25 cellular contexts compared by ENCODE assay signal in genomic region chr16:20995711-20996110, GRCh38.
"Had no signal": no experiment of that assay in that cellular context is flagged by ENCODE, and none has a peak within 500 bp of the region (broad histone marks: within the 10 kb centered on the region; RNA-seq: fewer than 3 reads in every experiment).

No MANE protein-coding gene starts in this region.

- H3K4me1 ChIP-seq: adrenal gland had no signal

- H3K4me3 ChIP-seq: adrenal gland, PC-9, SK-N-MC had no signal

- H3K36me3 Mint-ChIP-seq: T-cell had no signal

- H3K4me3 Mint-ChIP-seq: activated CD8-positive, alpha-beta T cell treated with anti-CD3 and anti-CD28 coated beads for 36 hours; activated naive CD8-positive, alpha-beta T cell treated with anti-CD3 and anti-CD28 coated beads, Interleukin-2, amount 10 ng/mL, durations not matched to agents 7 days and 5 days; activated T-cell treated with anti-CD3 and anti-CD28 coated beads, Interleukin-2, amount 50 U/mL, for 72 hours; T-cell had no signal

- H3K4me1 Mint-ChIP-seq: activated naive CD8-positive, alpha-beta T cell treated with anti-CD3 and anti-CD28 coated beads, Interleukin-2, amount 10 ng/mL, durations not matched to agents 7 days and 5 days; T-cell had no signal

- H3K27ac ChIP-seq: adrenal gland, PC-9, SK-N-MC, VCaP had no signal

- H3K27me3 ChIP-seq: adrenal gland had no signal

- H3K36me3 ChIP-seq: adrenal gland had no signal

- H3K9me3 Mint-ChIP-seq: activated CD8-positive, alpha-beta T cell treated with anti-CD3 and anti-CD28 coated beads for 36 hours; activated naive CD8-positive, alpha-beta T cell treated with anti-CD3 and anti-CD28 coated beads, Interleukin-2, amount 10 ng/mL, durations not matched to agents 7 days and 5 days; activated T-cell treated with anti-CD3 and anti-CD28 coated beads, Interleukin-2, amount 50 U/mL, for 72 hours; activated T-helper 2 cell treated with anti-CD3 and anti-CD28 coated beads, Interferon-gamma antibody, Interleukin-2, Interleukin-4, amounts not matched to agents 10 μg/mL and 5 μg/mL and 100 μg/mL, durations not matched to agents 14 hours and 24 hours and 36 hours; T-cell had no signal

- H2AFZ ChIP-seq: PC-9 had no signal

- H3K4me2 ChIP-seq: PC-9 had no signal

- ATAC-seq: activated CD8-positive, alpha-beta T cell treated with anti-CD3 and anti-CD28 coated beads for 36 hours; activated T-cell treated with anti-CD3 and anti-CD28 coated beads, Interleukin-2, amount 50 U/mL, for 72 hours; T-cell had no signal

- H3K9me3 ChIP-seq: adrenal gland had no signal

- H3K27ac Mint-ChIP-seq: activated CD8-positive, alpha-beta T cell treated with anti-CD3 and anti-CD28 coated beads for 36 hours; activated naive CD8-positive, alpha-beta T cell treated with anti-CD3 and anti-CD28 coated beads, Interleukin-2, amount 10 ng/mL, durations not matched to agents 7 days and 5 days; activated T-cell treated with anti-CD3 and anti-CD28 coated beads, Interleukin-2, amount 50 U/mL, for 72 hours; activated T-helper 2 cell treated with anti-CD3 and anti-CD28 coated beads, Interferon-gamma antibody, Interleukin-2, Interleukin-4, amounts not matched to agents 10 μg/mL and 5 μg/mL and 100 μg/mL, durations not matched to agents 14 hours and 24 hours and 36 hours; T-cell had no signal

- DNase-seq: activated CD4-positive, alpha-beta T cell treated with anti-CD3 and anti-CD28 coated beads, Interleukin-2, amount 50 U/mL, for 1 hour; activated CD4-positive, CD25-positive, alpha-beta regulatory T cell; activated CD8-positive, alpha-beta memory T cell treated with anti-CD3 and anti-CD28 coated beads, Interleukin-2, amount 50 U/mL, for 4 hours; activated CD8-positive, alpha-beta T cell treated with anti-CD3 and anti-CD28 coated beads for 36 hours; activated naive CD4-positive, alpha-beta T cell treated with anti-CD3 and anti-CD28 coated beads, Interleukin-2, amount 50 U/mL, for 16 hours; activated naive CD8-positive, alpha-beta T cell treated with anti-CD3 and anti-CD28 coated beads, Interleukin-2, amount 10 ng/mL, durations not matched to agents 7 days and 5 days; activated T-cell treated with anti-CD3 and anti-CD28 coated beads, Interleukin-2, amount 50 U/mL, for 72 hours; adrenal gland; anterior cingulate cortex; cerebellar nuclear complex; Kasumi-1; KBM-7; NCI-H1105 treated with DMSO at 0.1 percent for 48 hours; NCI-H1694 treated with DMSO at 0.1 percent for 48 hours; NCI-H2029 treated with DMSO at 0.1 percent for 48 hours; NCI-H226; NCI-H510A; NCI-H69; PC-9; T-cell; T-helper 2 cell; T1000 had no signal
